Comparison of ENCODE assay signal across 18 cellular contexts in genomic region chr11:129592191-129592590, GRCh38.
A peak's percentile ranks its signal among the peaks of the same experiment; 100 is the strongest.
DNase-seq lines count a peak whose midpoint lies in the region; FAIRE-seq and TF ChIP-seq lines count a peak whose summit lies in the region.
"Had no signal": no experiment of that assay in that cellular context is flagged by ENCODE, and none has a peak within 500 bp of the region (broad histone marks: within the 10 kb centered on the region; RNA-seq: fewer than 3 reads in every experiment).

No MANE protein-coding gene starts in this region.

- no peaks in the 10 kb centered on the region for H3K79me2 ChIP-seq in H1 (ENCODE audit: control insufficient read depth in 1 of 2, insufficient read depth in 2 of 2, low read length in 2 of 2)

- H3K79me1 ChIP-seq in H1 (ENCODE audit: low read depth, low read length) = no peaks in the 10 kb centered on the region

- CTCF ChIA-PET in MCF 10A (lab: Yijun Ruan, JAX) (interaction anchor here (0.7 kb wide), 1 partner anchor 55 kb away, joined by 3 read pairs; no protein-coding TSS in a partner anchor), H1 (lab: Charles Lee; ENCODE audit: partially characterized antibody) (no interaction called here)

- no peaks in the 10 kb centered on the region for H3K36me3 Mint-ChIP-seq in MCF 10A (ENCODE audit: insufficient read depth, unreplicated experiment)
- H3K36me3 Mint-ChIP-seq: IgD-negative memory B cell had no signal

- POLR2A ChIA-PET in MCF 10A (lab: Yijun Ruan, JAX) = no interaction called here
- POLR2A ChIA-PET in H1 (lab: Charles Lee; ENCODE audit: partially characterized antibody) = no interaction called here

- H3K27ac ChIP-seq in breast epithelium (peak overlapping the region; percentile 27 to 80), H1 (ENCODE audit: low read depth, low read length) (no peak overlapping the region), kidney (ENCODE audit: low read depth in 2 of 2, low read length in 2 of 2) (peak overlapping the region; percentile 10 to 85), vagina (no peak overlapping the region), small intestine (ENCODE audit: low read depth in 1 of 2, low read length in 1 of 2) (no peak overlapping the region)

- no peak overlapping the region for H3K18ac ChIP-seq in H1 (ENCODE audit: extremely low read depth, low read length)

- H3K27me3 Mint-ChIP-seq in MCF 10A (ENCODE audit: insufficient read depth, unreplicated experiment) = no peaks in the 10 kb centered on the region

- DNase-seq in breast epithelium (ENCODE audit: low spot score in 2 of 2) (no peak), MCF 10A (ENCODE audit: unreplicated experiment) (no peak), H1 (ENCODE audit: low read depth in 1 of 2, low spot score in 2 of 2) (no peak), kidney (no peak), vagina (ENCODE audit: extremely low spot score in 2 of 2) (peak; percentile 60 to 61), small intestine (no peak), H54 (ENCODE audit: insufficient read length, low spot score) (no peak)
- no peak for DNase-seq in activated naive CD4-positive, alpha-beta T cell treated with Interleukin-2 at 50 U/mL for 16 hours
- DNase-seq: C1 segment of cervical spinal cord; CD4-positive, alpha-beta T cell; DMS153; EL had no signal

- no peak for TF ChIP-seq RAD21 in H1 (IDR thresholded peaks at IDR 0.05 in 1 of 2, conservative IDR thresholded peaks at IDR 0.05 in 1 of 2; ENCODE audit: low read depth in 2 of 2, low read length in 2 of 2)

- H3K4me3 ChIP-seq in breast epithelium (no peak overlapping the region), H1 (ENCODE audit: extremely low read depth in 1 of 4, insufficient read depth in 2 of 4, low read depth in 3 of 4, low read length in 4 of 4) (no peak overlapping the region), kidney (ENCODE audit: low read length in 2 of 2) (no peak overlapping the region), vagina (no peak overlapping the region), small intestine (ENCODE audit: low read depth in 1 of 2, low read length in 2 of 2) (no peak overlapping the region)

- no peaks in the 10 kb centered on the region for H3K4me1 ChIP-seq in breast epithelium
- H3K4me1 ChIP-seq in H1 (replicated peaks in 1 of 4; ENCODE audit: control insufficient read depth in 3 of 4, insufficient read depth in 4 of 4, low read length in 3 of 4) = peaks cover 2 to 11% (median 7%) of the 10 kb centered on the region in 4 experiments; a peak in 5 of 7 replicates
- H3K4me1 ChIP-seq in kidney (ENCODE audit: control insufficient read depth in 1 of 2, insufficient read depth in 1 of 2, low read depth in 1 of 2, low read length in 2 of 2) = peaks cover 6% of the 10 kb centered on the region in 2 donors
- H3K4me1 ChIP-seq in vagina = peaks cover 5% of the 10 kb centered on the region
- H3K4me1 ChIP-seq in small intestine (ENCODE audit: control insufficient read depth in 2 of 2, insufficient read depth in 1 of 2, low read depth in 1 of 2, low read length in 1 of 2) = no peaks in the 10 kb centered on the region

- H2AFZ ChIP-seq in H1 (ENCODE audit: low read length) = no peak overlapping the region

- no peak overlapping the region for H3K4me2 ChIP-seq in H1 (ENCODE audit: insufficient read depth in 1 of 2, low read depth in 2 of 2, low read length in 2 of 2)

- H3K4me3 Mint-ChIP-seq in MCF 10A (ENCODE audit: unreplicated experiment) = no peak overlapping the region
- H3K4me3 Mint-ChIP-seq: B cell; CD4-positive, alpha-beta T cell; IgD-negative memory B cell had no signal

- intact Hi-C loops in breast epithelium (cut with DNase I; ENCODE audit: low total_unique reads) (no loop called here), MCF 10A (cut with micrococcal nuclease) (no loop called here), kidney (cut with DNase I) (no loop called here), vagina (cut with DNase I) (no loop called here)

- no peak overlapping the region for H3K23ac ChIP-seq in H1 (ENCODE audit: insufficient read length)

- H3K36me3 ChIP-seq in breast epithelium = no peaks in the 10 kb centered on the region
- no peaks in the 10 kb centered on the region for H3K36me3 ChIP-seq in H1 (ENCODE audit: control insufficient read depth in 2 of 4, insufficient read depth in 4 of 4, low read length in 3 of 4)
- no peaks in the 10 kb centered on the region for H3K36me3 ChIP-seq in kidney (ENCODE audit: control insufficient read depth in 1 of 2, insufficient read depth in 2 of 2, low read length in 2 of 2)
- H3K36me3 ChIP-seq in vagina = no peaks in the 10 kb centered on the region
- no peaks in the 10 kb centered on the region for H3K36me3 ChIP-seq in small intestine (ENCODE audit: control insufficient read depth in 2 of 2, insufficient read depth in 2 of 2, low read length in 2 of 2)

- no peaks in the 10 kb centered on the region for H3K9me3 Mint-ChIP-seq in MCF 10A (ENCODE audit: unreplicated experiment)
- H3K9me3 Mint-ChIP-seq: CD4-positive, alpha-beta T cell had no signal

- H3K23me2 ChIP-seq in H1 (ENCODE audit: low read depth, low read length) = no peaks in the 10 kb centered on the region; the same call in 1 of the 2 replicates

- no peak overlapping the region for H3K56ac ChIP-seq in H1 (replicated peaks; ENCODE audit: insufficient read length, low read depth, low read length)

- no TSS peak for BruUV-seq in MCF 10A (replicated peaks; lab: Mats Ljungman, UMichigan)

- H3K4ac ChIP-seq in H1 (replicated peaks; ENCODE audit: insufficient read length, low read depth, low read length) = no peak overlapping the region

- no peak overlapping the region for H4K8ac ChIP-seq in H1 (ENCODE audit: extremely low read depth, insufficient read depth, low read length)

- H2BK20ac ChIP-seq in H1 (ENCODE audit: low read length) = no peak overlapping the region

- no peak overlapping the region for H2AK5ac ChIP-seq in H1 (ENCODE audit: low read depth, low read length)

- no peak overlapping the region for H4K91ac ChIP-seq in H1 (replicated peaks; ENCODE audit: insufficient read length, low read length)

- no peak overlapping the region for H3K27ac Mint-ChIP-seq in MCF 10A (ENCODE audit: low read depth, unreplicated experiment)
- H3K27ac Mint-ChIP-seq: B cell; CD4-positive, alpha-beta T cell; IgD-negative memory B cell had no signal

- WGBS in H1 (ENCODE audit: extremely low coverage in 1 of 2, insufficient coverage in 1 of 2, insufficient read length in 1 of 2, insufficient replicate concordance in 2 of 2, low coverage in 1 of 2, low lambda C conversion rate in 2 of 2, missing lambda C conversion rate in 1 of 2), 2 experiments = 86% methylated on average over 8 of the region's 8 CpGs; no CpG with 5 or more reads in 1 of the 2 experiments
- 87 to 90% (median 90%) methylated on average over 8 of the region's 8 CpGs for WGBS in small intestine, 3 donors

- no peak for TF ChIP-seq EP300 in H1 (IDR thresholded peaks at IDR 0.05; ENCODE audit: borderline replicate concordance in 1 of 2, low read depth in 2 of 2, low read length in 2 of 2)

- H2BK120ac ChIP-seq in H1 (replicated peaks; ENCODE audit: low read depth, low read length) = no peak overlapping the region

- no peak overlapping the region for H2BK5ac ChIP-seq in H1 (ENCODE audit: low read depth, low read length)

- H3K9me3 ChIP-seq in breast epithelium (no peaks in the 10 kb centered on the region), H1 (ENCODE audit: insufficient read depth in 2 of 2, low read depth in 1 of 2, low read length in 1 of 2) (no peaks in the 10 kb centered on the region), kidney (ENCODE audit: control insufficient read depth in 1 of 2, low read length in 2 of 2) (peaks cover 0 to 2% of the 10 kb centered on the region in 2 donors), vagina (no peaks in the 10 kb centered on the region), small intestine (ENCODE audit: control insufficient read depth, low read depth) (no peaks in the 10 kb centered on the region)

- no peak for FAIRE-seq in H1 (lab: Jason Lieb, UNC)
- no peak for FAIRE-seq in kidney (lab: Jason Lieb, UNC)
- FAIRE-seq in small intestine (lab: Jason Lieb, UNC) = no peak
- no peak for FAIRE-seq in H54 (lab: Jason Lieb, UNC)
- FAIRE-seq: D721Med, G401.6, GM12892, GM19239 had no signal

- H3K9ac ChIP-seq in H1 (replicated peaks in 1 of 4; ENCODE audit: extremely low read depth in 1 of 4, low read depth in 3 of 4, low read length in 3 of 4) (no peak overlapping the region), kidney (ENCODE audit: low read length in 2 of 2) (peak overlapping the region in 1 of 2 donors; percentile 14)

- H3K4me1 Mint-ChIP-seq in MCF 10A (ENCODE audit: insufficient read depth, unreplicated experiment) = no peaks in the 10 kb centered on the region
- H3K4me1 Mint-ChIP-seq: B cell had no signal

- H4K20me1 ChIP-seq in H1 (replicated peaks in 1 of 2; ENCODE audit: control insufficient read depth in 1 of 2, insufficient read depth in 2 of 2, low read length in 2 of 2) = no peaks in the 10 kb centered on the region

- H4K5ac ChIP-seq in H1 (ENCODE audit: insufficient read length, low read depth, low read length) = no peak overlapping the region

- no peaks in the 10 kb centered on the region for H3K27me3 ChIP-seq in breast epithelium
- H3K27me3 ChIP-seq in H1 (replicated peaks in 1 of 4; ENCODE audit: control insufficient read depth in 3 of 4, extremely low read depth in 1 of 4, insufficient read depth in 3 of 4, low read length in 3 of 4) = peaks cover 0 to 2% (median under 1%) of the 10 kb centered on the region in 4 experiments; a peak in 1 of 7 replicates
- no peaks in the 10 kb centered on the region for H3K27me3 ChIP-seq in vagina
- no peaks in the 10 kb centered on the region for H3K27me3 ChIP-seq in small intestine (ENCODE audit: control insufficient read depth in 2 of 2, insufficient read depth in 2 of 2, low read length in 2 of 2)

- peak overlapping the region; percentile 1; the same call in 1 of the 2 replicates for H2BK12ac ChIP-seq in H1 (ENCODE audit: low read depth, low read length)

- no peak overlapping the region for H3K14ac ChIP-seq in H1 (ENCODE audit: insufficient read length)

- no peak for TF ChIP-seq CTCF in breast epithelium (IDR thresholded peaks at IDR 0.05)
- no peak for TF ChIP-seq CTCF in MCF 10A (IDR thresholded peaks at IDR 0.05; ENCODE audit: unreplicated experiment)
- no peak for TF ChIP-seq CTCF in H1 (IDR thresholded peaks at IDR 0.05; ENCODE audit: control extremely low read depth in 1 of 3, insufficient read depth in 1 of 3, low read depth in 1 of 3, low read length in 3 of 3)
- TF ChIP-seq CTCF in kidney (IDR thresholded peaks at IDR 0.05; ENCODE audit: borderline replicate concordance, extremely low read depth, insufficient read depth) = no peak
- no peak for TF ChIP-seq CTCF in vagina (IDR thresholded peaks at IDR 0.05)

- no peak overlapping the region for H2BK15ac ChIP-seq in H1 (ENCODE audit: low read length)

- no peak for TF ChIP-seq POLR2A in breast epithelium (IDR thresholded peaks at IDR 0.05)
- TF ChIP-seq POLR2A in H1 (IDR thresholded peaks at IDR 0.05; ENCODE audit: control extremely low read depth in 1 of 2, low read depth in 2 of 2, low read length in 2 of 2) = no peak
- TF ChIP-seq POLR2A in vagina (IDR thresholded peaks at IDR 0.05) = no peak
- TF ChIP-seq POLR2A in H54 (IDR thresholded peaks at IDR 0.05; ENCODE audit: low read depth, low read length) = no peak

TF ChIP-seq in H1, 55 proteins besides CTCF, POLR2A, EP300 and RAD21 (continues in another document):
- TF ChIP-seq ATF3 (IDR thresholded peaks at IDR 0.05; ENCODE audit: insufficient read depth, low read depth, low read length) = no peak

Comparison
In these comparisons a context has a peak if more than half of its experiments do, and no peak if none do; other contexts are left out.
1. DNase-seq: peak in vagina (2 of 2); none in breast epithelium (0 of 2), MCF 10A (single experiment), H1 (0 of 2), kidney (single experiment), small intestine (single experiment), H54 (single experiment) and activated naive CD4-positive, alpha-beta T cell treated with Interleukin-2 at 50 U/mL for 16 hours (single experiment).
2. H3K27ac ChIP-seq: peak in breast epithelium (2 of 2) and kidney (2 of 2); none in H1 (single experiment), vagina (single experiment) and small intestine (0 of 2).